8 cellular contexts compared by ENCODE assay signal in genomic region chr16:57735755-57736418, GRCh38. TPM values are rescaled to one million over a fixed set of nuclear protein-coding genes. Genes with fewer than 3 reads are reported as not detected.
A peak's percentile ranks its signal among the peaks of the same experiment; 100 is the strongest.
DNase-seq lines count a peak whose midpoint lies in the region; ATAC-seq and TF ChIP-seq lines count a peak whose summit lies in the region.

Gene KATNB1, plus strand, starts transcription at chr16:57735770. Its CDS starts 1,474 bp downstream, at chr16:57737244.

- H3K4me3 ChIP-seq in epithelial cell of esophagus (ENCODE audit: low read length): peak within 1 kb of the TSS; percentile 93

- H3K27ac Mint-ChIP-seq in natural killer cell treated with Interleukin-12 subunit alpha and Interleukin-12 subunit beta and Interleukin-15 and Interleukin-18, amount 100 ng/mL, for 72 hours: peak within 1 kb of the TSS; percentile 78 to 85

- peaks cover 5% of the 10 kb centered on the region for H3K36me3 Mint-ChIP-seq in natural killer cell treated with Interleukin-12 subunit alpha and Interleukin-12 subunit beta and Interleukin-15 and Interleukin-18, amount 100 ng/mL, for 72 hours

- ATAC-seq in natural killer cell treated with Interleukin-12 subunit alpha and Interleukin-12 subunit beta and Interleukin-15 and Interleukin-18, amount 100 ng/mL, for 72 hours: no peak
- no peak for ATAC-seq in HG03460 (IDR thresholded peaks at IDR 0.05; ENCODE audit: unreplicated experiment)

- peak within 1 kb of the TSS; percentile 95 for H3K4me3 Mint-ChIP-seq in natural killer cell treated with Interleukin-12 subunit alpha and Interleukin-12 subunit beta and Interleukin-15 and Interleukin-18, amount 100 ng/mL, for 72 hours

- TF ChIP-seq CTCF in epithelial cell of esophagus (IDR thresholded peaks at IDR 0.05; ENCODE audit: insufficient read depth, low read depth, low read length, missing control alignments): no peak

- no peaks in the 10 kb centered on the region for H3K27me3 Mint-ChIP-seq in natural killer cell treated with Interleukin-12 subunit alpha and Interleukin-12 subunit beta and Interleukin-15 and Interleukin-18, amount 100 ng/mL, for 72 hours

- peaks cover 22 to 31% of the 10 kb centered on the region in 2 donors for H3K4me1 Mint-ChIP-seq in natural killer cell treated with Interleukin-12 subunit alpha and Interleukin-12 subunit beta and Interleukin-15 and Interleukin-18, amount 100 ng/mL, for 72 hours (ENCODE audit: low read depth in 2 of 2)

- peak; percentile 34 for TF ChIP-seq POLR2A in GM19193 (IDR thresholded peaks at IDR 0.05; ENCODE audit: extremely low read depth, insufficient read depth, insufficient read length)
- peak; percentile 62 for TF ChIP-seq POLR2A in Raji (IDR thresholded peaks at IDR 0.05; ENCODE audit: insufficient read depth, low read depth, low read length)

- peak; percentile 20 for DNase-seq in 8988T
- DNase-seq in epithelial cell of esophagus (ENCODE audit: low read depth): no peak
- no peak for DNase-seq in natural killer cell treated with Interleukin-12 subunit alpha and Interleukin-12 subunit beta and Interleukin-15 and Interleukin-18, amount 100 ng/mL, for 72 hours (ENCODE audit: low spot score)
- DNase-seq in inferior parietal cortex (ENCODE audit: extremely low spot score): no peak
- no peak for DNase-seq in epidermal melanocyte (ENCODE audit: insufficient read length, low spot score)

- no peaks in the 10 kb centered on the region for H3K9me3 Mint-ChIP-seq in natural killer cell treated with Interleukin-12 subunit alpha and Interleukin-12 subunit beta and Interleukin-15 and Interleukin-18, amount 100 ng/mL, for 72 hours

RNA-seq across cellular contexts. Expression of gene KATNB1, which starts in this region (rescaled TPM):
- 10 to 100 TPM; 33.7 to 65.3 TPM for total RNA-seq in natural killer cell treated with Interleukin-12 subunit alpha and Interleukin-12 subunit beta and Interleukin-15 and Interleukin-18, amount 100 ng/mL, for 72 hours
